Comparison of ENCODE assay signal across 12 cellular contexts in the genomic region with DNA sequence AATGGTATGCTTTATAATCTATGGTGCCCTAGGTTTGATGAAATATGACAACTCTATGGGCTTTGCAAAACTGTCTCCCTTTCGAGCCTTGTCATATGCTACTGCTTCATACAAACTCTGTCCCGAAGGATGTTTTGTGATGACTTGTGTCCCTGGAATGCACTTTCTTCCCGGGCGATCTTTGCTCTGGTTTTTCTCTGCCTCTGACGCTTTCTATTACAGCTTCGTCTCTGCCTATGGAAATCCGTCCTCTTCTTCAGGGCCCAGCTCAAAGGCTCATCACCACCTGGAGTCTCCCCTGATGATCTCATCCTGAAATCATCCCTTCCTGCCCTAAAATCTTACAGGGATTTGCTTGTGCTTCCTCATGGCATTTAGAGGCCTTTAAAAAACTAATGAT.
DNase-seq lines count a peak whose midpoint lies in the region; ATAC-seq, FAIRE-seq and TF ChIP-seq lines count a peak whose summit lies in the region.
"Had no signal": no experiment of that assay in that cellular context is flagged by ENCODE, and none has a peak within 500 bp of the region (broad histone marks: within the 10 kb centered on the region; RNA-seq: fewer than 3 reads in every experiment).

No MANE protein-coding gene starts in this region.

- TF ChIP-seq POLR2A in suprapubic skin (IDR thresholded peaks at IDR 0.05): no peak

- TF ChIP-seq CTCF in AG10803 (conservative IDR thresholded peaks at IDR 0.05; ENCODE audit: low read length) (no peak), bronchial epithelial cell (IDR thresholded peaks at IDR 0.05; ENCODE audit: insufficient read depth, low read length, severe bottlenecking) (no peak), suprapubic skin (IDR thresholded peaks at IDR 0.05) (no peak)

- ATAC-seq in aorta (ENCODE audit: low FRiP score): no peak

- H3K4me1 ChIP-seq in HUES6 (ENCODE audit: control insufficient read depth, insufficient read depth, low read length): peaks cover 23% of the 10 kb centered on the region
- no peaks in the 10 kb centered on the region for H3K4me1 ChIP-seq in suprapubic skin
- no peaks in the 10 kb centered on the region for H3K4me1 ChIP-seq in aorta (ENCODE audit: control insufficient read depth in 1 of 2, insufficient read depth in 2 of 2, low read length in 2 of 2)

- H3K9ac ChIP-seq in HUES6 (ENCODE audit: low read length): peak overlapping the region; percentile 17

- intact Hi-C loops in posterior vena cava (cut with DNase I): no loop called here
- intact Hi-C loops in aorta (cut with DNase I): no loop called here

- H3K27ac ChIP-seq in HUES6 (ENCODE audit: low read depth, low read length) (peak overlapping the region; percentile 69; the same call in 1 of the 2 replicates), suprapubic skin (no peak overlapping the region), aorta (ENCODE audit: low read depth in 1 of 2, low read length in 2 of 2) (peak overlapping the region in 1 of 2 donors; percentile 29)
- H3K27ac ChIP-seq: esophagus squamous epithelium had no signal

- peak; percentile 86 for DNase-seq in AG10803 (ENCODE audit: low read depth)
- peak; percentile 80 for DNase-seq in bronchial epithelial cell (ENCODE audit: low read depth)
- peak; percentile 93 for DNase-seq in kidney glomerular epithelial cell (lab: John Stamatoyannopoulos, UW)
- DNase-seq in suprapubic skin (ENCODE audit: low spot score in 2 of 2): no peak
- no peak for DNase-seq in posterior vena cava (ENCODE audit: low spot score)
- DNase-seq in DMS114 treated with DMSO at 0.1 percent for 48 hours (lab: John Stamatoyannopoulos, UW; ENCODE audit: unreplicated experiment): no peak
- no peak for DNase-seq in aorta
- DNase-seq: activated B cell treated with CpG ODN at 0.5 μM for 24 hours; activated naive CD8-positive, alpha-beta T cell treated with anti-CD3 and anti-CD28 coated beads, Interleukin-2, amount 10 ng/mL, durations not matched to agents 7 days and 5 days; esophagus squamous epithelium; NCI-H1048 had no signal

- whole genome bisulfite sequencing in suprapubic skin: 30% methylated on average over 7 of the region's 7 CpGs
- whole genome bisulfite sequencing in aorta, 2 donors: 28 to 32% methylated on average over 7 of the region's 7 CpGs

- H3K36me3 ChIP-seq in HUES6 (ENCODE audit: control insufficient read depth, insufficient read depth, low read length) (no peaks in the 10 kb centered on the region), bronchial epithelial cell (ENCODE audit: control insufficient read depth, insufficient read depth, low read length) (no peaks in the 10 kb centered on the region), suprapubic skin (no peaks in the 10 kb centered on the region), aorta (ENCODE audit: control insufficient read depth in 1 of 2, insufficient read depth in 2 of 2, low read length in 1 of 2) (no peaks in the 10 kb centered on the region)
- H3K36me3 ChIP-seq: esophagus squamous epithelium had no signal

- H3K9me3 ChIP-seq in HUES6 (ENCODE audit: control insufficient read depth, insufficient read depth, low read depth, low read length) (no peaks in the 10 kb centered on the region), suprapubic skin (no peaks in the 10 kb centered on the region), aorta (ENCODE audit: control insufficient read depth, low read length) (no peaks in the 10 kb centered on the region)
- H3K9me3 ChIP-seq: esophagus squamous epithelium had no signal

- no peak for TF ChIP-seq EP300 in suprapubic skin (IDR thresholded peaks at IDR 0.05)

- peak; percentile 23 for FAIRE-seq in bronchial epithelial cell (lab: Jason Lieb, UNC)

- H3K27me3 ChIP-seq in HUES6 (ENCODE audit: control insufficient read depth, insufficient read depth, low read length) (no peaks in the 10 kb centered on the region), bronchial epithelial cell (ENCODE audit: control insufficient read depth, insufficient read depth, low read length) (no peaks in the 10 kb centered on the region), suprapubic skin (no peaks in the 10 kb centered on the region), aorta (ENCODE audit: control insufficient read depth in 1 of 2, insufficient read depth in 2 of 2, low read length in 1 of 2) (no peaks in the 10 kb centered on the region)
- H3K27me3 ChIP-seq: esophagus squamous epithelium had no signal

- H3K4me3 ChIP-seq in AG10803 (ENCODE audit: low read length) (no peak overlapping the region), HUES6 (ENCODE audit: low read depth, low read length) (peak overlapping the region; percentile 23; the same call in 1 of the 2 replicates), bronchial epithelial cell (ENCODE audit: low read depth, low read length) (no peak overlapping the region), suprapubic skin (no peak overlapping the region), aorta (ENCODE audit: low read length in 2 of 2) (no peak overlapping the region)
- H3K4me3 ChIP-seq: esophagus squamous epithelium had no signal

Comparison
In these comparisons a context has a peak if more than half of its experiments do, and no peak if none do; other contexts are left out.
1. DNase-seq: peak in AG10803 (single experiment), bronchial epithelial cell (single experiment) and kidney glomerular epithelial cell (single experiment); none in suprapubic skin (0 of 2), posterior vena cava (single experiment), DMS114 treated with DMSO at 0.1 percent for 48 hours (single experiment) and aorta (0 of 2).